2 cellular contexts compared by ENCODE assay signal in the genomic region with DNA sequence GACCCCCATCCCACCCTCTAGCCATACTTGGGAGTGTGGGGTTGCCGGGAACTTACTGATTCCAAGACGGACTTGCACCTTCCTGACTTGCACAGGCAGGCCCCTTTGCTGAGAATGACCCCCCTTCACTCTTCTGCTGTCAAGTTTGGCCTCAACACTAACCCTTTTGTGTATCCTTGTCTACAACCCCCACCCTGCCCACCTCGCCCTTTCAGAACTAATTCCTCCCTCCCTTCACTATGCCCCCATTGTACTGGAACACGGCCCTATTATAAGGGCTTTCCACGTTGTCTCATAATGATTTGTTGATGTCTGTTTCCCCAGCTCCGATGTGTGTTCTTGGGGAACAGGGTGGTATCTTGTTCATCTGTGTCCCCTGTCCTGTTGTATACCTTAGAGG.
TF ChIP-seq lines count a peak whose summit lies in the region.

No MANE protein-coding gene starts in this region.

TF ChIP-seq in GM23338, 12 proteins besides CTCF, POLR2A, EP300 and RAD21 (continues in another document):
- TF ChIP-seq POLR2AphosphoS5 (IDR thresholded peaks at IDR 0.05; ENCODE audit: low read depth) (no peak), EZH2phosphoT487 (IDR thresholded peaks at IDR 0.05; ENCODE audit: unreplicated experiment) (no peak), CREB1 (CRISPR knock-in tag; IDR thresholded peaks at IDR 0.05; ENCODE audit: low read depth) (no peak), ZNF114 (CRISPR knock-in tag; IDR thresholded peaks at IDR 0.05) (no peak), NANOG (IDR thresholded peaks at IDR 0.05; ENCODE audit: borderline replicate concordance) (no peak), STAT1 (IDR thresholded peaks at IDR 0.05; ENCODE audit: unreplicated experiment) (no peak), ZNF331 (CRISPR knock-in tag; IDR thresholded peaks at IDR 0.05; ENCODE audit: low read depth) (no peak), EZH2 (IDR thresholded peaks at IDR 0.05; ENCODE audit: low read depth, unreplicated experiment) (no peak), JUNB (IDR thresholded peaks at IDR 0.05; ENCODE audit: unreplicated experiment) (no peak)
- TF ChIP-seq, protein P1, sequence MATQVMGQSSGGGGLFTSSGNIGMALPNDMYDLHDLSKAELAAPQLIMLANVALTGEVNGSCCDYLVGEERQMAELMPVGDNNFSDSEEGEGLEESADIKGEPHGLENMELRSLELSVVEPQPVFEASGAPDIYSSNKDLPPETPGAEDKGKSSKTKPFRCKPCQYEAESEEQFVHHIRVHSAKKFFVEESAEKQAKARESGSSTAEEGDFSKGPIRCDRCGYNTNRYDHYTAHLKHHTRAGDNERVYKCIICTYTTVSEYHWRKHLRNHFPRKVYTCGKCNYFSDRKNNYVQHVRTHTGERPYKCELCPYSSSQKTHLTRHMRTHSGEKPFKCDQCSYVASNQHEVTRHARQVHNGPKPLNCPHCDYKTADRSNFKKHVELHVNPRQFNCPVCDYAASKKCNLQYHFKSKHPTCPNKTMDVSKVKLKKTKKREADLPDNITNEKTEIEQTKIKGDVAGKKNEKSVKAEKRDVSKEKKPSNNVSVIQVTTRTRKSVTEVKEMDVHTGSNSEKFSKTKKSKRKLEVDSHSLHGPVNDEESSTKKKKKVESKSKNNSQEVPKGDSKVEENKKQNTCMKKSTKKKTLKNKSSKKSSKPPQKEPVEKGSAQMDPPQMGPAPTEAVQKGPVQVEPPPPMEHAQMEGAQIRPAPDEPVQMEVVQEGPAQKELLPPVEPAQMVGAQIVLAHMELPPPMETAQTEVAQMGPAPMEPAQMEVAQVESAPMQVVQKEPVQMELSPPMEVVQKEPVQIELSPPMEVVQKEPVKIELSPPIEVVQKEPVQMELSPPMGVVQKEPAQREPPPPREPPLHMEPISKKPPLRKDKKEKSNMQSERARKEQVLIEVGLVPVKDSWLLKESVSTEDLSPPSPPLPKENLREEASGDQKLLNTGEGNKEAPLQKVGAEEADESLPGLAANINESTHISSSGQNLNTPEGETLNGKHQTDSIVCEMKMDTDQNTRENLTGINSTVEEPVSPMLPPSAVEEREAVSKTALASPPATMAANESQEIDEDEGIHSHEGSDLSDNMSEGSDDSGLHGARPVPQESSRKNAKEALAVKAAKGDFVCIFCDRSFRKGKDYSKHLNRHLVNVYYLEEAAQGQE (IDR thresholded peaks at IDR 0.05; ENCODE audit: unreplicated experiment) = no peak
- TF ChIP-seq, protein P2, sequence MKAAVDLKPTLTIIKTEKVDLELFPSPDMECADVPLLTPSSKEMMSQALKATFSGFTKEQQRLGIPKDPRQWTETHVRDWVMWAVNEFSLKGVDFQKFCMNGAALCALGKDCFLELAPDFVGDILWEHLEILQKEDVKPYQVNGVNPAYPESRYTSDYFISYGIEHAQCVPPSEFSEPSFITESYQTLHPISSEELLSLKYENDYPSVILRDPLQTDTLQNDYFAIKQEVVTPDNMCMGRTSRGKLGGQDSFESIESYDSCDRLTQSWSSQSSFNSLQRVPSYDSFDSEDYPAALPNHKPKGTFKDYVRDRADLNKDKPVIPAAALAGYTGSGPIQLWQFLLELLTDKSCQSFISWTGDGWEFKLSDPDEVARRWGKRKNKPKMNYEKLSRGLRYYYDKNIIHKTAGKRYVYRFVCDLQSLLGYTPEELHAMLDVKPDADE (IDR thresholded peaks at IDR 0.05) = no peak

TF ChIP-seq in SK-N-SH, 30 proteins besides CTCF, POLR2A, EP300 and RAD21:
- TF ChIP-seq, protein P3, sequence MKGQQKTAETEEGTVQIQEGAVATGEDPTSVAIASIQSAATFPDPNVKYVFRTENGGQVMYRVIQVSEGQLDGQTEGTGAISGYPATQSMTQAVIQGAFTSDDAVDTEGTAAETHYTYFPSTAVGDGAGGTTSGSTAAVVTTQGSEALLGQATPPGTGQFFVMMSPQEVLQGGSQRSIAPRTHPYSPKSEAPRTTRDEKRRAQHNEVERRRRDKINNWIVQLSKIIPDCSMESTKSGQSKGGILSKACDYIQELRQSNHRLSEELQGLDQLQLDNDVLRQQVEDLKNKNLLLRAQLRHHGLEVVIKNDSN (IDR thresholded peaks at IDR 0.05; ENCODE audit: borderline replicate concordance, low read depth) = no peak
- TF ChIP-seq YY1 (IDR thresholded peaks at IDR 0.05; ENCODE audit: low read depth) = no peak
- no peak for TF ChIP-seq MXI1 (IDR thresholded peaks at IDR 0.05; ENCODE audit: low read depth, low read length)
- TF ChIP-seq RXRA (IDR thresholded peaks at IDR 0.05; ENCODE audit: borderline replicate concordance, low read depth) = no peak
- TF ChIP-seq, protein P1 (IDR thresholded peaks at IDR 0.05; ENCODE audit: low read depth, low read length) = no peak
- no peak for TF ChIP-seq FOXM1 (IDR thresholded peaks at IDR 0.05; ENCODE audit: low read depth)
- TF ChIP-seq, protein P4, sequence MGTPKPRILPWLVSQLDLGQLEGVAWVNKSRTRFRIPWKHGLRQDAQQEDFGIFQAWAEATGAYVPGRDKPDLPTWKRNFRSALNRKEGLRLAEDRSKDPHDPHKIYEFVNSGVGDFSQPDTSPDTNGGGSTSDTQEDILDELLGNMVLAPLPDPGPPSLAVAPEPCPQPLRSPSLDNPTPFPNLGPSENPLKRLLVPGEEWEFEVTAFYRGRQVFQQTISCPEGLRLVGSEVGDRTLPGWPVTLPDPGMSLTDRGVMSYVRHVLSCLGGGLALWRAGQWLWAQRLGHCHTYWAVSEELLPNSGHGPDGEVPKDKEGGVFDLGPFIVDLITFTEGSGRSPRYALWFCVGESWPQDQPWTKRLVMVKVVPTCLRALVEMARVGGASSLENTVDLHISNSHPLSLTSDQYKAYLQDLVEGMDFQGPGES (IDR thresholded peaks at IDR 0.05; ENCODE audit: low read depth, low read length) = no peak
- no peak for TF ChIP-seq JUND (IDR thresholded peaks at IDR 0.05)
